In the genomic region with DNA sequence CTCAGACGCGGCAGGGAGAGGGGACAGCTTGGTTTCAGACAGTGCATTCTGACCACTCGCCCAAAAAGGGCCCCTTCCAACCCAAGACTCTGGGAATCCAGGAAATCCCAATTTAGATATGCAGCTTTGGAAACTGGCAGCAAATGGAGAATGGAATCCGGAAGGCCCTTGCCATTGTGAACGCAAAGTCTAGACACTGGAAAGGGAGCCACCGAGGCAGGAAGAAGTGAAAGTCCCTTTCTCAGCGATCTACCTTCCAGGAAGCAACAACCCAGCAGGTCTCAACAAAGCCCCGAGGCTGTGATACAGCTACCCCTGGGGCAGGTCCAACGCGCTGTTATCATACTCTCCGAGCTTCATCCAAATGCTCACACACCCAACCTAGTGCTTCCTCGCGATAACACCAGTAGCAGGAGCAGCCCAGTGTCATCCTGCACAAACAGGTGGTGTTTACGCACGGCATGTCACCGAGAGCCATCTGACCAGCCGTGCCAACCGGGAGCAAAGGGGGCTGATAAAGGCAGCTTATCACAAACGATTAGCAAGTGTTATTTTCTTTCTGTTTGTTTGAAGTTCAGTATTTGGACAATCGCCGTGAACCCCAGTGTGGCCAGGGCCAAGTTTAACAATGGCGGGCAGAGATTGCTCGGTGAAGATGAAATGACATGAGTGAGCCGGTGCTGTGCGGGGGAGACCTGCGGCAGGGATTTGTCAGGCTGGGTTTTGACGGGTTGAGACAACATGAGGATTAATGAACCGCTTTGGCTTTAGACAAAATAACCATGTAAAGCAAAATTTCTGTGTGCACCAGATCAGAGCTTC, we compare ENCODE assay signal across 23 cellular contexts.
A peak's percentile ranks its signal among the peaks of the same experiment; 100 is the strongest.
DNase-seq lines count a peak whose midpoint lies in the region; ATAC-seq, FAIRE-seq and TF ChIP-seq lines count a peak whose summit lies in the region.
"Had no signal": no experiment of that assay in that cellular context is flagged by ENCODE, and none has a peak within 500 bp of the region (broad histone marks: within the 10 kb centered on the region; RNA-seq: fewer than 3 reads in every experiment).

No MANE protein-coding gene starts in this region.

- no TSS peak for BruUV-seq in HCT116 (replicated peaks; lab: Mats Ljungman, UMichigan)
- no TSS peak for BruUV-seq in K562 (replicated peaks; lab: Mats Ljungman, UMichigan)

- 2% methylated on average over 28 of the region's 28 CpGs for WGBS in K562 (ENCODE audit: insufficient coverage, low coverage, missing lambda C conversion rate)
- 13% methylated on average over 25 of the region's 28 CpGs for WGBS in right lobe of liver (ENCODE audit: insufficient coverage, low coverage, low lambda C conversion rate, missing lambda C conversion rate)
- 51 to 53% methylated on average over 5 to 28 of the region's 28 CpGs for WGBS in transverse colon (ENCODE audit: low coverage in 1 of 2), 2 donors

- DNase-seq in HCT116 (ENCODE audit: low read depth, low spot score) (no peak), K562 (ENCODE audit: extremely low read depth in 1 of 4, low spot score in 3 of 4) (peak in 3 of 4 experiments; percentile 12 to 25 (median 23)), right lobe of liver (no peak), transverse colon (no peak), hippocampal formation (lab: John Stamatoyannopoulos, UW) (no peak)
- no peak for DNase-seq in activated CD4-positive, CD25-positive, alpha-beta regulatory T cell (lab: John Stamatoyannopoulos, UW)
- DNase-seq: activated CD4-positive, alpha-beta T cell treated with anti-CD3 and anti-CD28 coated beads, Interleukin-2, amount 50 U/mL, for 48 hours; activated gamma-delta T cell treated with Interleukin-2 at 50 U/mL for 16 hours; adrenal gland; DMS 273 treated with DMSO at 0.1 percent for 48 hours; left colon; NCI-H1694 treated with DMSO at 0.1 percent for 48 hours; NCI-H774; PC-9; T-helper 17 cell; testis had no signal

- H3K4me3 ChIP-seq in HCT116 (replicated peaks in 1 of 2; ENCODE audit: low read depth in 1 of 2, low read length in 2 of 2), result no peak overlapping the region
- H3K4me3 ChIP-seq in K562, result no peak overlapping the region
- no peak overlapping the region for H3K4me3 ChIP-seq in right lobe of liver
- H3K4me3 ChIP-seq in skeletal muscle satellite cell (ENCODE audit: low read length), result peak overlapping the region; percentile 9
- H3K4me3 ChIP-seq in transverse colon, result no peak overlapping the region
- H3K4me3 ChIP-seq: adrenal gland, cardiac muscle cell, PC-9, testis had no signal

- H3K27ac ChIP-seq in HCT116 (ENCODE audit: low read depth, low read length) (no peak overlapping the region), K562 (ENCODE audit: extremely low read depth, low read depth, low read length) (no peak overlapping the region), right lobe of liver (no peak overlapping the region), transverse colon (no peak overlapping the region)
- H3K27ac ChIP-seq: adrenal gland, cardiac muscle cell, neutrophil, PC-9, testis had no signal

- ATAC-seq in HCT116 (no peak), K562 (no peak), right lobe of liver (peak in 3 of 4 donors; percentile 48 to 49 (median 48)), HG02840 (IDR thresholded peaks at IDR 0.05; ENCODE audit: low FRiP score, unreplicated experiment) (no peak)
- ATAC-seq: esophagus mucosa; left colon; stimulated activated effector memory CD8-positive, alpha-beta T cell treated with anti-CD3 and anti-CD28 coated beads, Interleukin-12 subunit alpha, Interleukin-12 subunit beta, amount 100 ng/mL, for 72 hours; T-helper 17 cell had no signal

- H3K9ac ChIP-seq in HCT116 (ENCODE audit: low read length) (no peak overlapping the region), K562 (ENCODE audit: insufficient read depth in 1 of 2, low read depth in 2 of 2, low read length in 2 of 2) (no peak overlapping the region), skeletal muscle satellite cell (ENCODE audit: low read depth, low read length) (no peak overlapping the region)

- TF ChIP-seq RAD21 in HCT116 (IDR thresholded peaks at IDR 0.05; ENCODE audit: low read depth), result no peak
- no peak for TF ChIP-seq RAD21 in K562 (CRISPR knock-in tag; conservative IDR thresholded peaks at IDR 0.05 in 1 of 2, IDR thresholded peaks at IDR 0.05 in 1 of 2)

- no peak for TF ChIP-seq EP300 in K562 (IDR thresholded peaks at IDR 0.05; ENCODE audit: low read length)
- no peak for TF ChIP-seq EP300 in transverse colon (IDR thresholded peaks at IDR 0.05; ENCODE audit: low read depth)

- intact Hi-C loops in HCT116 (cut with micrococcal nuclease), result no loop called here
- intact Hi-C loops in K562 (cut with micrococcal nuclease), result no loop called here
- intact Hi-C loops in right lobe of liver (cut with DNase I), result no loop called here
- intact Hi-C loops in transverse colon (cut with DNase I; ENCODE audit: low total_unique reads), result no loop called here

- H3K36me3 ChIP-seq in HCT116 (ENCODE audit: control insufficient read depth in 1 of 2, insufficient read depth in 2 of 2, low read length in 2 of 2) (no peaks in the 10 kb centered on the region), K562 (ENCODE audit: control insufficient read depth, insufficient read depth, low read length) (no peaks in the 10 kb centered on the region), right lobe of liver (no peaks in the 10 kb centered on the region), skeletal muscle satellite cell (ENCODE audit: insufficient read depth, low read length) (no peaks in the 10 kb centered on the region), transverse colon (no peaks in the 10 kb centered on the region)
- H3K36me3 ChIP-seq: adrenal gland, cardiac muscle cell, neutrophil had no signal

- RAD21 ChIA-PET in HCT116 (lab: Charles Lee; ENCODE audit: low non-redundant PET in 1 of 2, low total read pairs in 2 of 2, uncharacterized antibody in 2 of 2, unreplicated experiment in 2 of 2), result no interaction called here

- peaks cover 4 to 5% of the 10 kb centered on the region in 2 experiments; a peak in 3 of 4 replicates for H3K4me1 ChIP-seq in HCT116 (ENCODE audit: control insufficient read depth in 1 of 2, insufficient read depth in 2 of 2, low read length in 2 of 2)
- no peaks in the 10 kb centered on the region; a peak in 1 of 5 replicates for H3K4me1 ChIP-seq in K562 (replicated peaks in 1 of 2; ENCODE audit: control insufficient read depth in 2 of 2, insufficient read depth in 2 of 2, low read length in 2 of 2)
- peaks cover 0 to 7% (median 0%) of the 10 kb centered on the region in 4 donors for H3K4me1 ChIP-seq in right lobe of liver
- H3K4me1 ChIP-seq in skeletal muscle satellite cell (ENCODE audit: control insufficient read depth, insufficient read depth, low read length), result peaks cover 31% of the 10 kb centered on the region
- no peaks in the 10 kb centered on the region for H3K4me1 ChIP-seq in transverse colon
- H3K4me1 ChIP-seq: adrenal gland, testis had no signal

- in situ Hi-C loops in K562 (cut with MboI) (no loop called here), transverse colon (cut with MboI; ENCODE audit: low pct_ligation_motif_present in 1 of 4, low pct_unique_long_range_greater_than_20kb in 1 of 4, low sequenced_read_pairs in 3 of 4) (no loop called here)

- no peaks in the 10 kb centered on the region for H3K9me1 ChIP-seq in K562 (ENCODE audit: control insufficient read depth, insufficient read depth, low read length)

- no peak overlapping the region for H2AFZ ChIP-seq in HCT116 (ENCODE audit: low read depth, low read length, poor library complexity, severe bottlenecking)
- no peak overlapping the region for H2AFZ ChIP-seq in K562 (ENCODE audit: low read depth, low read length)
- H2AFZ ChIP-seq: PC-9 had no signal

- FAIRE-seq in K562 (lab: Jason Lieb, UNC), result no peak
- FAIRE-seq: G401.6 had no signal

- H3K79me2 ChIP-seq in HCT116 (ENCODE audit: insufficient read depth, low read length) (no peaks in the 10 kb centered on the region), K562 (ENCODE audit: control insufficient read depth, insufficient read depth, low read length) (no peaks in the 10 kb centered on the region)

- peaks cover 71% of the 10 kb centered on the region for H3K27me3 ChIP-seq in HCT116 (ENCODE audit: insufficient read depth, low read length)
- H3K27me3 ChIP-seq in K562 (ENCODE audit: control insufficient read depth in 2 of 2, insufficient read depth in 2 of 2, low read length in 2 of 2), result peaks cover 7 to 35% of the 10 kb centered on the region in 2 experiments; a peak in 3 of 5 replicates
- no peaks in the 10 kb centered on the region for H3K27me3 ChIP-seq in right lobe of liver
- H3K27me3 ChIP-seq in skeletal muscle satellite cell (ENCODE audit: control insufficient read depth, insufficient read depth, low read length), result peaks cover 29% of the 10 kb centered on the region
- peaks cover 49% of the 10 kb centered on the region for H3K27me3 ChIP-seq in transverse colon
- H3K27me3 ChIP-seq: adrenal gland, cardiac muscle cell, testis had no signal

- H3K9me3 ChIP-seq in HCT116 (ENCODE audit: control insufficient read depth in 1 of 2, insufficient read depth in 1 of 2, low read depth in 1 of 2, low read length in 2 of 2) (no peaks in the 10 kb centered on the region), K562 (replicated peaks; ENCODE audit: control insufficient read depth, insufficient read depth, low read depth, low read length) (no peaks in the 10 kb centered on the region), right lobe of liver (no peaks in the 10 kb centered on the region), skeletal muscle satellite cell (replicated peaks; ENCODE audit: low read length) (no peaks in the 10 kb centered on the region), transverse colon (no peaks in the 10 kb centered on the region)
- H3K9me3 ChIP-seq: adrenal gland, neutrophil, testis had no signal

- H4K20me1 ChIP-seq in HCT116 (ENCODE audit: insufficient read depth), result no peaks in the 10 kb centered on the region
- no peaks in the 10 kb centered on the region for H4K20me1 ChIP-seq in K562 (replicated peaks; ENCODE audit: control insufficient read depth, insufficient read depth, low read length)

- POLR2A ChIA-PET in HCT116 (lab: Charles Lee) (no interaction called here), K562 (lab: Yijun Ruan, JAX) (no interaction called here)

- no peak for TF ChIP-seq CTCF in HCT116 (IDR thresholded peaks at IDR 0.05 in 2 of 3, conservative IDR thresholded peaks at IDR 0.05 in 1 of 3; ENCODE audit: borderline replicate concordance in 1 of 3, insufficient read depth in 1 of 3, low read depth in 2 of 3, low read length in 2 of 3)
- TF ChIP-seq CTCF in K562 (IDR thresholded peaks at IDR 0.05 in 2 of 3, conservative IDR thresholded peaks at IDR 0.05 in 1 of 3; ENCODE audit: insufficient read depth in 2 of 3, low read depth in 1 of 3, low read length in 3 of 3), result no peak
- TF ChIP-seq CTCF in right lobe of liver (IDR thresholded peaks at IDR 0.05), result no peak
- no peak for TF ChIP-seq CTCF in transverse colon (IDR thresholded peaks at IDR 0.05)

- TF ChIP-seq POLR2A in HCT116 (IDR thresholded peaks at IDR 0.05; ENCODE audit: borderline replicate concordance, extremely low read depth, insufficient read depth, insufficient read length) (no peak), K562 (conservative IDR thresholded peaks at IDR 0.05) (no peak), right lobe of liver (IDR thresholded peaks at IDR 0.05) (no peak), transverse colon (IDR thresholded peaks at IDR 0.05) (no peak)

- CTCF ChIA-PET in HCT116 (lab: Charles Lee) (interaction anchor here (1.0 to 1.3 kb wide), 4 partner anchors 8 to 244 kb away, joined by 3 to 5 read pairs (median 4); no protein-coding TSS in a partner anchor), K562 (lab: Yijun Ruan, JAX; ENCODE audit: low intra/inter-chr PET ratio) (no interaction called here)

- no peaks in the 10 kb centered on the region for H3K9me2 ChIP-seq in HCT116 (ENCODE audit: insufficient read depth)

- no peak overlapping the region for H3K4me2 ChIP-seq in HCT116 (ENCODE audit: low read length)
- no peak overlapping the region for H3K4me2 ChIP-seq in K562 (ENCODE audit: insufficient read depth, low read length)
- peak overlapping the region; percentile 60 for H3K4me2 ChIP-seq in skeletal muscle satellite cell (ENCODE audit: low read length)
- H3K4me2 ChIP-seq: PC-9 had no signal

Comparison
In these comparisons a context has a peak if more than half of its experiments do, and no peak if none do; other contexts are left out.
1. ATAC-seq: peak in right lobe of liver (3 of 4); none in HCT116 (single experiment), K562 (single experiment) and HG02840 (single experiment).
2. DNase-seq: peak in K562 (3 of 4); none in HCT116 (single experiment), right lobe of liver (0 of 3), transverse colon (single experiment), hippocampal formation (0 of 2) and activated CD4-positive, CD25-positive, alpha-beta regulatory T cell (0 of 4).